14 cellular contexts compared by ENCODE assay signal in genomic region chr21:37580690-37581089, GRCh38.
"Had no signal": no experiment of that assay in that cellular context is flagged by ENCODE, and none has a peak within 500 bp of the region (broad histone marks: within the 10 kb centered on the region; RNA-seq: fewer than 3 reads in every experiment).

No MANE protein-coding gene starts in this region.

- FAIRE-seq: islet of Langerhans had no signal

- H3K27ac ChIP-seq: cardiac muscle cell, lower lobe of right lung, transverse colon, uterus, WERI-Rb-1 had no signal

- ATAC-seq: esophagus mucosa, left colon, lower lobe of right lung had no signal

- H3K36me3 ChIP-seq: cardiac muscle cell, lower lobe of right lung, transverse colon, uterus, WERI-Rb-1 had no signal

- DNase-seq: activated CD4-positive, alpha-beta T cell treated with anti-CD3 and anti-CD28 coated beads for 1 hour; activated CD4-positive, alpha-beta T cell treated with anti-CD3 and anti-CD28 coated beads, Interleukin-2, amount 50 U/mL, for 48 hours; amniotic stem cell; left colon; lower lobe of right lung; occipital lobe; posterior cingulate gyrus; transverse colon; uterus; WERI-Rb-1 had no signal

- H3K27me3 ChIP-seq: cardiac muscle cell, transverse colon, uterus had no signal

- H3K4me3 ChIP-seq: cardiac muscle cell, lower lobe of right lung, skin epidermis, transverse colon, uterus had no signal

- H3K4me1 ChIP-seq: lower lobe of right lung, transverse colon, uterus had no signal
